24 cellular contexts compared by ENCODE assay signal in genomic region chr2:11450791-11451190, GRCh38.
"Had no signal": no experiment of that assay in that cellular context is flagged by ENCODE, and none has a peak within 500 bp of the region (broad histone marks: within the 10 kb centered on the region; RNA-seq: fewer than 3 reads in every experiment).

No MANE protein-coding gene starts in this region.

- H3K4me3 Mint-ChIP-seq: naive B cell; naive thymus-derived CD8-positive, alpha-beta T cell; natural killer cell treated with Interleukin-12 subunit alpha and Interleukin-12 subunit beta and Interleukin-15 and Interleukin-18, amount 100 ng/mL, for 72 hours; stimulated activated effector memory CD8-positive, alpha-beta T cell treated with anti-CD3 and anti-CD28 coated beads, Interleukin-12 subunit alpha, Interleukin-12 subunit beta, amount 100 ng/mL, for 72 hours; stimulated activated naive B cell treated with anti-CD40 and anti-IgM and Interleukin-4, amounts not matched to agents 10 μg/mL and 1 μg/mL and 100 μg/mL, for 72 hours; stimulated activated naive CD8-positive, alpha-beta T cell treated with anti-CD3 and anti-CD28 coated beads, Interleukin-15, Interleukin-2, amounts not matched to agents 100 ng/mL and 50 ng/mL, for 24 hours; type B pancreatic cell had no signal

- ATAC-seq: naive thymus-derived CD8-positive, alpha-beta T cell; natural killer cell treated with Interleukin-12 subunit alpha and Interleukin-12 subunit beta and Interleukin-15 and Interleukin-18, amount 100 ng/mL, for 72 hours; pancreas; right cardiac atrium; right lobe of liver; stimulated activated effector memory CD8-positive, alpha-beta T cell treated with anti-CD3 and anti-CD28 coated beads, Interleukin-12 subunit alpha, Interleukin-12 subunit beta, amount 100 ng/mL, for 72 hours; stimulated activated naive B cell treated with anti-CD40 and anti-IgM and Interleukin-4, amounts not matched to agents 10 μg/mL and 1 μg/mL and 100 μg/mL, for 72 hours; upper lobe of right lung had no signal

- DNase-seq: naive B cell; naive thymus-derived CD8-positive, alpha-beta T cell; occipital lobe; pancreas; retina; right cardiac atrium; right lobe of liver; sigmoid colon; small intestine; stimulated activated CD4-positive, alpha-beta T cell treated with anti-CD3 and anti-CD28 coated beads, Interleukin-15, amount 100 ng/mL, for 24 hours; stimulated activated CD4-positive, alpha-beta T cell treated with anti-CD3 and anti-CD28 coated beads, Interleukin-2, amount 100 ng/mL, for 24 hours; stimulated activated CD4-positive, alpha-beta T cell treated with anti-CD3 and anti-CD28 coated beads, Interleukin-2, amount 100 ng/mL, for 48 hours; stimulated activated CD4-positive, alpha-beta T cell treated with anti-CD3 and anti-CD28 coated beads, Interleukin-4, amount 100 ng/mL, for 24 hours; stimulated activated naive B cell treated with anti-CD40 and anti-IgM and Interleukin-4, amounts not matched to agents 10 μg/mL and 1 μg/mL and 100 μg/mL, for 72 hours; stimulated activated naive CD4-positive, alpha-beta T cell treated with Interleukin-2 at 50 U/mL for 16 hours; stomach; tibial artery; transverse colon; upper lobe of right lung; uterus had no signal

- H3K4me1 Mint-ChIP-seq: stimulated activated naive B cell treated with anti-CD40 and anti-IgM and Interleukin-4, amounts not matched to agents 10 μg/mL and 1 μg/mL and 100 μg/mL, for 72 hours had no signal

- H3K27ac Mint-ChIP-seq: naive thymus-derived CD8-positive, alpha-beta T cell; natural killer cell treated with Interleukin-12 subunit alpha and Interleukin-12 subunit beta and Interleukin-15 and Interleukin-18, amount 100 ng/mL, for 72 hours; stimulated activated effector memory CD8-positive, alpha-beta T cell treated with anti-CD3 and anti-CD28 coated beads, Interleukin-12 subunit alpha, Interleukin-12 subunit beta, amount 100 ng/mL, for 72 hours; stimulated activated naive B cell treated with anti-CD40 and anti-IgM and Interleukin-4, amounts not matched to agents 10 μg/mL and 1 μg/mL and 100 μg/mL, for 72 hours; stimulated activated naive CD8-positive, alpha-beta T cell treated with anti-CD3 and anti-CD28 coated beads, Interleukin-15, Interleukin-2, amounts not matched to agents 100 ng/mL and 50 ng/mL, for 24 hours; type B pancreatic cell had no signal

- H3K9me3 Mint-ChIP-seq: naive B cell; naive thymus-derived CD8-positive, alpha-beta T cell; natural killer cell treated with Interleukin-12 subunit alpha and Interleukin-12 subunit beta and Interleukin-15 and Interleukin-18, amount 100 ng/mL, for 72 hours; stimulated activated effector memory CD8-positive, alpha-beta T cell treated with anti-CD3 and anti-CD28 coated beads, Interleukin-12 subunit alpha, Interleukin-12 subunit beta, amount 100 ng/mL, for 72 hours; stimulated activated naive B cell treated with anti-CD40 and anti-IgM and Interleukin-4, amounts not matched to agents 10 μg/mL and 1 μg/mL and 100 μg/mL, for 72 hours; stimulated activated naive CD8-positive, alpha-beta T cell treated with anti-CD3 and anti-CD28 coated beads, Interleukin-15, Interleukin-2, amounts not matched to agents 100 ng/mL and 50 ng/mL, for 24 hours; type B pancreatic cell had no signal

- H3K27me3 Mint-ChIP-seq: naive B cell; naive thymus-derived CD8-positive, alpha-beta T cell; natural killer cell treated with Interleukin-12 subunit alpha and Interleukin-12 subunit beta and Interleukin-15 and Interleukin-18, amount 100 ng/mL, for 72 hours; stimulated activated naive B cell treated with anti-CD40 and anti-IgM and Interleukin-4, amounts not matched to agents 10 μg/mL and 1 μg/mL and 100 μg/mL, for 72 hours; stimulated activated naive CD8-positive, alpha-beta T cell treated with anti-CD3 and anti-CD28 coated beads, Interleukin-15, Interleukin-2, amounts not matched to agents 100 ng/mL and 50 ng/mL, for 24 hours; type B pancreatic cell had no signal
